Comparison of ENCODE assay signal across 19 cellular contexts in genomic region chr14:101074124-101075024, GRCh38.
DNase-seq lines count a peak whose midpoint lies in the region; ATAC-seq and TF ChIP-seq lines count a peak whose summit lies in the region.
"Had no signal": no experiment of that assay in that cellular context is flagged by ENCODE, and none has a peak within 500 bp of the region (broad histone marks: within the 10 kb centered on the region; RNA-seq: fewer than 3 reads in every experiment).

No MANE protein-coding gene starts in this region.

- no peaks in the 10 kb centered on the region for H3F3A ChIP-seq in PC-3 (ENCODE audit: low read length, unreplicated experiment)
- H3F3A ChIP-seq in smooth muscle cell (ENCODE audit: low read depth), result no peaks in the 10 kb centered on the region

- ATAC-seq in PC-3, result no peak
- no peak for ATAC-seq in stimulated activated effector memory CD8-positive, alpha-beta T cell treated with anti-CD3 and anti-CD28 coated beads, Interleukin-12 subunit alpha, Interleukin-12 subunit beta, amount 100 ng/mL, for 72 hours
- ATAC-seq: activated T-cell treated with anti-CD3 and anti-CD28 coated beads, Interleukin-2, amount 50 U/mL, for 4 hours had no signal

- intact Hi-C loops in PC-3 (cut with micrococcal nuclease), result loop anchor here (5.0 kb wide), 2 partner anchors 87 to 403 kb away; no protein-coding TSS in a partner anchor

- no peak overlapping the region for H2AFZ ChIP-seq in PC-3 (ENCODE audit: low read length)
- no peak overlapping the region for H2AFZ ChIP-seq in hepatocyte
- no peak overlapping the region for H2AFZ ChIP-seq in smooth muscle cell (ENCODE audit: low read depth)

- TF ChIP-seq CTCF in PC-3 (conservative IDR thresholded peaks at IDR 0.05; ENCODE audit: low read depth, low read length), result no peak
- TF ChIP-seq CTCF in hepatocyte (IDR thresholded peaks at IDR 0.05; ENCODE audit: poor library complexity), result no peak
- no peak for TF ChIP-seq CTCF in smooth muscle cell (IDR thresholded peaks at IDR 0.05; ENCODE audit: borderline replicate concordance, insufficient read depth, poor library complexity, severe bottlenecking)

- peaks cover 5% of the 10 kb centered on the region for H3K4me1 Mint-ChIP-seq in stimulated activated effector memory CD8-positive, alpha-beta T cell treated with anti-CD3 and anti-CD28 coated beads, Interleukin-12 subunit alpha, Interleukin-12 subunit beta, amount 100 ng/mL, for 72 hours
- H3K4me1 Mint-ChIP-seq in T-helper 2 cell treated with Interferon-gamma antibody and Interleukin-4, amounts not matched to agents 5 μg/mL and 100 μg/mL, for 36 hours (ENCODE audit: low read depth), result no peaks in the 10 kb centered on the region
- H3K4me1 Mint-ChIP-seq: memory B cell had no signal

- H3K79me2 ChIP-seq in PC-3 (ENCODE audit: low read length) (no peaks in the 10 kb centered on the region), hepatocyte (no peaks in the 10 kb centered on the region), smooth muscle cell (ENCODE audit: low read depth) (no peaks in the 10 kb centered on the region)

- H3K27ac ChIP-seq in PC-3 (ENCODE audit: low read length) (peak overlapping the region; percentile 31; the same call in 1 of the 2 replicates), hepatocyte (peak overlapping the region; percentile 85), smooth muscle cell (ENCODE audit: low read depth) (peak overlapping the region; percentile 77)

- H3K4me3 Mint-ChIP-seq in stimulated activated effector memory CD8-positive, alpha-beta T cell treated with anti-CD3 and anti-CD28 coated beads, Interleukin-12 subunit alpha, Interleukin-12 subunit beta, amount 100 ng/mL, for 72 hours, result no peak overlapping the region
- H3K4me3 Mint-ChIP-seq in T-helper 2 cell treated with Interferon-gamma antibody and Interleukin-4, amounts not matched to agents 5 μg/mL and 100 μg/mL, for 36 hours, result no peak overlapping the region
- H3K4me3 Mint-ChIP-seq: activated naive CD8-positive, alpha-beta T cell treated with anti-CD3 and anti-CD28 coated beads, Interleukin-2, amount 50 U/mL, for 24 hours; activated T-cell treated with anti-CD3 and anti-CD28 coated beads, Interleukin-2, amount 50 U/mL, for 4 hours; CD8-positive, alpha-beta memory T cell; GM23338; memory B cell; neural crest cell had no signal

- H3K4me2 ChIP-seq in PC-3 (ENCODE audit: low read length) (peak overlapping the region; percentile 53; the same call in 1 of the 2 replicates), hepatocyte (no peak overlapping the region), smooth muscle cell (no peak overlapping the region)

- H3K9ac ChIP-seq in PC-3 (ENCODE audit: low read length) (no peak overlapping the region), smooth muscle cell (ENCODE audit: low read depth) (peak overlapping the region; percentile 23)

- H3K27me3 Mint-ChIP-seq in T-helper 2 cell treated with Interferon-gamma antibody and Interleukin-4, amounts not matched to agents 5 μg/mL and 100 μg/mL, for 36 hours (ENCODE audit: low read depth), result peaks cover 20% of the 10 kb centered on the region

- peak; percentile 35 for DNase-seq in activated CD8-positive, alpha-beta memory T cell treated with anti-CD3 and anti-CD28 coated beads for 24 hours
- no peak for DNase-seq in activated CD8-positive, alpha-beta memory T cell treated with anti-CD3 and anti-CD28 coated beads, Interleukin-2, amount 50 U/mL, for 4 hours
- DNase-seq in PC-3, result no peak
- DNase-seq in hepatocyte (ENCODE audit: low spot score), result no peak
- DNase-seq in smooth muscle cell (lab: John Stamatoyannopoulos, UW; ENCODE audit: unreplicated experiment), result no peak
- DNase-seq in stimulated activated effector memory CD8-positive, alpha-beta T cell treated with anti-CD3 and anti-CD28 coated beads, Interleukin-12 subunit alpha, Interleukin-12 subunit beta, amount 100 ng/mL, for 72 hours (ENCODE audit: low spot score in 2 of 2), result no peak
- DNase-seq in nucleus accumbens (lab: John Stamatoyannopoulos, UW), result no peak
- no peak for DNase-seq in T-helper 2 cell treated with Interferon-gamma antibody and Interleukin-4, amounts not matched to agents 5 μg/mL and 100 μg/mL, for 36 hours (ENCODE audit: low spot score)
- DNase-seq: activated CD4-positive, alpha-beta T cell treated with anti-CD3 and anti-CD28 coated beads for 4 hours; activated naive CD8-positive, alpha-beta T cell treated with anti-CD3 and anti-CD28 coated beads, Interleukin-2, amount 50 U/mL, for 24 hours; activated T-cell treated with anti-CD3 and anti-CD28 coated beads, Interleukin-2, amount 50 U/mL, for 4 hours; CD8-positive, alpha-beta memory T cell; cerebellar nuclear complex; GDM1; NCI-H1694; NCI-H446 treated with DMSO at 0.1 percent for 48 hours had no signal

- H4K20me1 ChIP-seq in PC-3 (ENCODE audit: low read length), result no peaks in the 10 kb centered on the region
- H4K20me1 ChIP-seq in hepatocyte (ENCODE audit: insufficient read depth, poor library complexity, severe bottlenecking), result no peaks in the 10 kb centered on the region
- H4K20me1 ChIP-seq in smooth muscle cell (ENCODE audit: low read depth), result no peaks in the 10 kb centered on the region

- no peaks in the 10 kb centered on the region for H3K36me3 Mint-ChIP-seq in stimulated activated effector memory CD8-positive, alpha-beta T cell treated with anti-CD3 and anti-CD28 coated beads, Interleukin-12 subunit alpha, Interleukin-12 subunit beta, amount 100 ng/mL, for 72 hours
- H3K36me3 Mint-ChIP-seq in T-helper 2 cell treated with Interferon-gamma antibody and Interleukin-4, amounts not matched to agents 5 μg/mL and 100 μg/mL, for 36 hours (ENCODE audit: low read depth), result no peaks in the 10 kb centered on the region
- H3K36me3 Mint-ChIP-seq: CD8-positive, alpha-beta memory T cell; memory B cell had no signal

- H3K4me1 ChIP-seq in PC-3 (ENCODE audit: insufficient read depth, low read length), result peaks cover 25% of the 10 kb centered on the region
- H3K4me1 ChIP-seq in hepatocyte (ENCODE audit: insufficient read depth), result peaks cover 38% of the 10 kb centered on the region
- peaks cover 33% of the 10 kb centered on the region for H3K4me1 ChIP-seq in smooth muscle cell (ENCODE audit: low read depth)

- H3K27ac Mint-ChIP-seq in stimulated activated effector memory CD8-positive, alpha-beta T cell treated with anti-CD3 and anti-CD28 coated beads, Interleukin-12 subunit alpha, Interleukin-12 subunit beta, amount 100 ng/mL, for 72 hours, result no peak overlapping the region
- no peak overlapping the region for H3K27ac Mint-ChIP-seq in T-helper 2 cell treated with Interferon-gamma antibody and Interleukin-4, amounts not matched to agents 5 μg/mL and 100 μg/mL, for 36 hours
- H3K27ac Mint-ChIP-seq: activated naive CD8-positive, alpha-beta T cell treated with anti-CD3 and anti-CD28 coated beads, Interleukin-2, amount 50 U/mL, for 24 hours; CD8-positive, alpha-beta memory T cell; GM23338; memory B cell had no signal

- H3K9me2 ChIP-seq in PC-3 (replicated peaks; ENCODE audit: low read length) (no peaks in the 10 kb centered on the region), hepatocyte (replicated peaks; ENCODE audit: insufficient read depth) (no peaks in the 10 kb centered on the region)

- H3K9me3 ChIP-seq in PC-3 (ENCODE audit: low read length), result no peaks in the 10 kb centered on the region
- H3K9me3 ChIP-seq in hepatocyte (ENCODE audit: low read depth), result no peaks in the 10 kb centered on the region
- no peaks in the 10 kb centered on the region for H3K9me3 ChIP-seq in smooth muscle cell (replicated peaks; ENCODE audit: low read depth)

- H3K27me3 ChIP-seq in PC-3 (ENCODE audit: low read length) (no peaks in the 10 kb centered on the region), hepatocyte (peaks cover 4% of the 10 kb centered on the region), smooth muscle cell (ENCODE audit: low read depth) (no peaks in the 10 kb centered on the region)

- WGBS in hepatocyte (ENCODE audit: low lambda C conversion rate, missing lambda C conversion rate), result 93% methylated on average over 14 of the region's 14 CpGs
- WGBS in smooth muscle cell (ENCODE audit: low lambda C conversion rate), result 89% methylated on average over 14 of the region's 14 CpGs

- BruUV-seq in PC-3 (replicated peaks; lab: Mats Ljungman, UMichigan), result no TSS peak

- POLR2A ChIA-PET in PC-3 (lab: Charles Lee; ENCODE audit: unreplicated experiment), result interaction anchor here (0.6 kb wide), 1 partner anchor 73 kb away, joined by 3 read pairs; no protein-coding TSS in a partner anchor

- no peaks in the 10 kb centered on the region for H3K36me3 ChIP-seq in PC-3 (ENCODE audit: low read depth, low read length)
- H3K36me3 ChIP-seq in hepatocyte (replicated peaks; ENCODE audit: insufficient read depth, low read depth), result no peaks in the 10 kb centered on the region
- no peaks in the 10 kb centered on the region for H3K36me3 ChIP-seq in smooth muscle cell (ENCODE audit: low read depth)

- CTCF ChIA-PET in PC-3 (lab: Charles Lee), result no interaction called here

- H3K9me3 Mint-ChIP-seq in stimulated activated effector memory CD8-positive, alpha-beta T cell treated with anti-CD3 and anti-CD28 coated beads, Interleukin-12 subunit alpha, Interleukin-12 subunit beta, amount 100 ng/mL, for 72 hours, result no peaks in the 10 kb centered on the region
- no peaks in the 10 kb centered on the region for H3K9me3 Mint-ChIP-seq in T-helper 2 cell treated with Interferon-gamma antibody and Interleukin-4, amounts not matched to agents 5 μg/mL and 100 μg/mL, for 36 hours
- H3K9me3 Mint-ChIP-seq: activated naive CD8-positive, alpha-beta T cell treated with anti-CD3 and anti-CD28 coated beads, Interleukin-2, amount 50 U/mL, for 24 hours; activated T-cell treated with anti-CD3 and anti-CD28 coated beads, Interleukin-2, amount 50 U/mL, for 4 hours; CD8-positive, alpha-beta memory T cell; GM23338; memory B cell; neural crest cell had no signal

- H3K4me3 ChIP-seq in PC-3 (ENCODE audit: low read length), result no peak overlapping the region
- H3K4me3 ChIP-seq in hepatocyte, result no peak overlapping the region
- H3K4me3 ChIP-seq in smooth muscle cell, result no peak overlapping the region
- H3K4me3 ChIP-seq: GM23338 had no signal

Comparison
In these comparisons a context has a peak if more than half of its experiments do, and no peak if none do; other contexts are left out.
1. H3K27ac ChIP-seq: peak in every context shown above with its lines; median percentile 85 in hepatocyte; 77 in smooth muscle cell; 31 in PC-3.